In genomic region chr1:201568258-201568657, GRCh38 we compare ENCODE assay signal across 1 cellular context.
TF ChIP-seq lines count a peak whose summit lies in the region.

No MANE protein-coding gene starts in this region.

TF ChIP-seq in IMR-90, 13 proteins besides CTCF, POLR2A, EP300 and RAD21 (continued from another document):
- TF ChIP-seq RFX5 (IDR thresholded peaks at IDR 0.05; ENCODE audit: low read depth, low read length) (no peak), SMC3 (IDR thresholded peaks at IDR 0.05; ENCODE audit: low read depth, low read length) (no peak), CEBPB (IDR thresholded peaks at IDR 0.05; ENCODE audit: low read depth, low read length) (no peak), FOS (IDR thresholded peaks at IDR 0.05; ENCODE audit: low read depth, low read length) (no peak), MXI1 (IDR thresholded peaks at IDR 0.05; ENCODE audit: borderline replicate concordance, low read depth, low read length) (no peak), RCOR1 (IDR thresholded peaks at IDR 0.05; ENCODE audit: insufficient replicate concordance, low read length) (no peak), MAFK (IDR thresholded peaks at IDR 0.05; ENCODE audit: low read depth, low read length) (no peak), NFE2L2 (IDR thresholded peaks at IDR 0.05; ENCODE audit: low read depth, low read length) (no peak), CHD1 (IDR thresholded peaks at IDR 0.05; ENCODE audit: low read depth, low read length) (no peak), MAZ (IDR thresholded peaks at IDR 0.05; ENCODE audit: borderline replicate concordance, low read depth, low read length) (no peak), BHLHE40 (IDR thresholded peaks at IDR 0.05; ENCODE audit: low read depth, low read length) (no peak)
- TF ChIP-seq, protein P1, sequence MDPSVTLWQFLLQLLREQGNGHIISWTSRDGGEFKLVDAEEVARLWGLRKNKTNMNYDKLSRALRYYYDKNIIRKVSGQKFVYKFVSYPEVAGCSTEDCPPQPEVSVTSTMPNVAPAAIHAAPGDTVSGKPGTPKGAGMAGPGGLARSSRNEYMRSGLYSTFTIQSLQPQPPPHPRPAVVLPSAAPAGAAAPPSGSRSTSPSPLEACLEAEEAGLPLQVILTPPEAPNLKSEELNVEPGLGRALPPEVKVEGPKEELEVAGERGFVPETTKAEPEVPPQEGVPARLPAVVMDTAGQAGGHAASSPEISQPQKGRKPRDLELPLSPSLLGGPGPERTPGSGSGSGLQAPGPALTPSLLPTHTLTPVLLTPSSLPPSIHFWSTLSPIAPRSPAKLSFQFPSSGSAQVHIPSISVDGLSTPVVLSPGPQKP (IDR thresholded peaks at IDR 0.05; ENCODE audit: borderline replicate concordance, low read depth, low read length): no peak
